ENCODE assay signal across 8 cellular contexts in the genomic region with DNA sequence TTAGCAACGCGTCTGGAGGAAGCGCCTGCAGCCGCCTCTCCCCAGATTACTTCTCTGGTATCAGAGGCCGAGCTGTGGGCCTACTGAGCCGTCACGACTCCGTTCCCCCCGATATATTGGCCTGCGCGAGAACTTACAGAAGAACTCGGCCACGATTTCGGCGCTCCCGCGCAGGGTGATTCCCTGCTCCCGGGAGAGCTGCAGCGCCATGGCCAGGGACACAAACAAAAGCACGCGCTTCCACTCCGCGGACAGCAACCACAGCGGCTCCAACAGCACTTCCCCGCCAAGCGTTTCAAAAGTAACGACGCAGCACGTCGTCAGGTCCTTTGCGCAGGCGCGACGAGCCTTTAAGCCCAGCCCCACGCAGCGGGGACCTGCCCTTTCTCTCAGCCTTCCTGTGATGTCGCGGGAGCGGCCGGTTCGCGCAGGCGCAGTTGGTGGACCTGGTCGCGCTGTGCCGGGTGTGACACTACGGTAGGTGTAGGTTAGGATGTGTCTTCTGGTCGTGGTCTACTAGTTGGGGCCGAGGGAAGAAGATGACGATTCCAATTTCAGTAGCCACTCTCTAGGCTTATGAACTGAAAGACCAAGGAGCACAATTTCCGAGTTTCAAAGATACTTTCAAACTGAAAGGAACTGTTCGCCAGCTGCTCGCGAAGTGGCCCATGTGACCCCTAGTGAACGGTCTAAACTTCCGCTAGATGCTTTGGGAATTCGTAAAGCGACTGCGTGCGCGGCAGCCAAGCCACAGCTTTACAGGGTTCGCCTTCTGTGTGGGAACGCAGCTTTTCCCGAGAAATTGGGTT. TPM values are rescaled to one million over a fixed set of nuclear protein-coding genes. Genes with fewer than 3 reads are reported as not detected.
DNase-seq lines count a peak whose midpoint lies in the region; ATAC-seq, FAIRE-seq and TF ChIP-seq lines count a peak whose summit lies in the region.

A gene (minus strand): TSS at position 324 of the 809 bp plus-strand sequence. CDS start 114 bp downstream, at position 210.

- H3K9me3 ChIP-seq in keratinocyte (ENCODE audit: control insufficient read depth, low read depth, low read length) = no peaks in the 10 kb centered on the region

- H2AFZ ChIP-seq in keratinocyte (ENCODE audit: control insufficient read depth, low read length) = peak within 1 kb of the TSS; percentile 97

- H3K79me2 ChIP-seq in keratinocyte (ENCODE audit: control insufficient read depth, insufficient read depth, low read length) = peaks cover 55% of the 10 kb centered on the region

- H3K36me3 ChIP-seq in keratinocyte (ENCODE audit: control insufficient read depth in 2 of 2, extremely low read depth in 1 of 2, insufficient read depth in 2 of 2, low read length in 2 of 2) = peaks cover 0 to 7% of the 10 kb centered on the region in 2 experiments

- H3K4me3 ChIP-seq in keratinocyte (ENCODE audit: control insufficient read depth in 2 of 3, extremely low read depth in 1 of 3, insufficient read depth in 2 of 3, low read depth in 1 of 3, low read length in 3 of 3) = peak within 1 kb of the TSS; percentile 62 to 87 (median 84)

- FAIRE-seq in keratinocyte (lab: Jason Lieb, UNC) = peak; percentile 65

- no peaks in the 10 kb centered on the region for H4K20me1 ChIP-seq in keratinocyte (ENCODE audit: control insufficient read depth, extremely low read depth, insufficient read depth, low read length)

- peak; percentile 89 for ATAC-seq in HG03432 (IDR thresholded peaks at IDR 0.05; ENCODE audit: unreplicated experiment)

- peak; percentile 99 for DNase-seq in AG20443 (ENCODE audit: low spot score)
- DNase-seq in NCI-H510A (lab: John Stamatoyannopoulos, UW) = peak; percentile 84
- peak; percentile 98 for DNase-seq in activated CD4-positive, alpha-beta T cell treated with anti-CD3 and anti-CD28 coated beads for 1 hour
- peak; percentile 95 for DNase-seq in cerebellum (ENCODE audit: low spot score)
- DNase-seq in keratinocyte (ENCODE audit: low read depth, low spot score) = peak; percentile 92
- DNase-seq in stimulated activated CD4-positive, alpha-beta T cell treated with anti-CD3 and anti-CD28 coated beads, Interleukin-15, amount 100 ng/mL, for 1 hour (ENCODE audit: low read depth in 1 of 2, low spot score in 1 of 2) = peak; percentile 97

- peak; percentile 97 for TF ChIP-seq POLR2A in GM19099 (IDR thresholded peaks at IDR 0.05; ENCODE audit: extremely low read depth, insufficient read length, low read depth)

- H3K9ac ChIP-seq in keratinocyte (ENCODE audit: control insufficient read depth, extremely low read depth, insufficient read depth, low read length) = peak within 1 kb of the TSS; percentile 92

- TF ChIP-seq CTCF in keratinocyte (optimal IDR thresholded peaks at IDR 0.05 in 1 of 3, IDR thresholded peaks at IDR 0.05 in 1 of 3, conservative IDR thresholded peaks at IDR 0.05 in 1 of 3; ENCODE audit: extremely low read depth in 1 of 3, insufficient read depth in 2 of 3, low read length in 3 of 3) = no peak

- H3K4me1 ChIP-seq in keratinocyte (ENCODE audit: control insufficient read depth, extremely low read depth, insufficient read depth, low read length) = peaks cover 32% of the 10 kb centered on the region

- peak within 1 kb of the TSS; percentile 98 for H3K4me2 ChIP-seq in keratinocyte (ENCODE audit: control insufficient read depth, extremely low read depth, insufficient read depth, low read depth, low read length)

- dilution Hi-C loops in keratinocyte (cut with MboI; ENCODE audit: extremely low pct_ligation_motif_present, low sequenced_read_pairs) = no loop called here

- no peaks in the 10 kb centered on the region for H3K9me1 ChIP-seq in keratinocyte (ENCODE audit: control insufficient read depth, extremely low read depth, insufficient read depth, low read length)

- peak within 1 kb of the TSS; percentile 94 for H3K27ac ChIP-seq in keratinocyte (ENCODE audit: control insufficient read depth, insufficient read depth, low read length)

- no peaks in the 10 kb centered on the region for H3K27me3 ChIP-seq in keratinocyte (ENCODE audit: control insufficient read depth, extremely low read depth, insufficient read depth, low read length)

RNA-seq across cellular contexts. Expression of the gene that starts here (rescaled TPM):
- 12.0 TPM for total RNA-seq in cerebellum
- 8.0 to 37.9 TPM (median 22.1 TPM) in 3 replicates for polyA plus RNA-seq in keratinocyte
- polyA plus RNA-seq in keratinocyte (2011; ENCODE audit: low read depth) = 0.85 TPM
- polyA plus RNA-seq in keratinocyte (2011; cell fraction: cytosol; rRNA removed) = 7.2 and 9.5 TPM in 2 replicates
- 3.1 and 4.6 TPM in 2 replicates for polyA plus RNA-seq in keratinocyte (2011; cell fraction: nucleus; rRNA removed)
- polyA plus RNA-seq in keratinocyte (2012; ENCODE audit: low replicate concordance) = 1.8 and 31.7 TPM in 2 replicates
- polyA minus RNA-seq in keratinocyte = 3.7 to 17.1 TPM (median 14.0 TPM) in 3 replicates
- 10.4 TPM for polyA minus RNA-seq in keratinocyte (2011; cell fraction: cytosol; rRNA and poly(A)+ RNA removed)
- 6.1 and 7.9 TPM in 2 replicates for polyA minus RNA-seq in keratinocyte (2011; cell fraction: nucleus; rRNA and poly(A)+ RNA removed)

Comparison
In these comparisons a context has a peak if more than half of its experiments do, and no peak if none do; other contexts are left out.
1. Peak in every context shown above with its lines: DNase-seq, ATAC-seq, H3K4me3 ChIP-seq and H3K27ac ChIP-seq.